Comparison of ENCODE assay signal across 8 cellular contexts in the genomic region with DNA sequence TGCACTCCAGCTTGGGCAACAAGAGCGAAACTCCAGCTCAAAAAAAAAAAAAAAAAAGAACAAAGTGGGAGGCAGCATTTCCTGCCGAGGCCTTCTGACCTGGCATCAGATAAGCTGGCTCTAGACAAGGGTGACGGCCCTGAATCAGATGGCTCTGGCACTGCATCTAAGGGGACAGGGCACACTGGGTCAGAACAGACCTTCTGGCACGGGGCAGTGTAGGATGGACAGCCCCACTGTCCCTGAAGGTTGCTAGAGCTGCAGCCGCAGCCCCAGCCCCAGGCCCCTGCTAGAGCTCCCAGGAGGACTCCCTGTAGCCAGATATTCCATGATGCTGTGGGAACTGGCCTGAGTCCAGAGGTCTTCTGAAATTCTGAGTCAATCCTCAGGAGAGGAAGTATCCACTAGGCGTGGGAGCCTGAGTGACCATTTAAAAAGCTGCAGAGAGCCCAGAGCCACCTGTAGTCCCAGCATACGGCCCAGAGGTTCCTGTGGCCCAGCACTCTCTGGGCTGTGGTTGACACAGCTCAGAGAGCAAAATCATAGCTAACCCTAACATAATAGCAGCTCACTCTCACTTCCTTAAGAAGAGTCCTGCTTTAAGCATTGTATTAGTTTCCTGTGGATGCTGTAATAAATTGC.
A peak's percentile ranks its signal among the peaks of the same experiment; 100 is the strongest.
DNase-seq lines count a peak whose midpoint lies in the region; ATAC-seq, FAIRE-seq and TF ChIP-seq lines count a peak whose summit lies in the region.

No MANE protein-coding gene starts in this region.

- peaks cover 9% of the 10 kb centered on the region for H3K4me1 Mint-ChIP-seq in mesothelial cell of epicardium

- ATAC-seq in left cardiac atrium: peak; percentile 94 to 95

- in situ Hi-C loops in GM13977 (cut with MboI; ENCODE audit: low pct_unique_long_range_greater_than_20kb, low sequenced_read_pairs, unreplicated experiment): no loop called here

- FAIRE-seq in HTR-8/SVneo (lab: Jason Lieb, UNC): no peak

- intact Hi-C loops in left cardiac atrium (cut with DNase I): no loop called here

- H3K36me3 Mint-ChIP-seq in mesothelial cell of epicardium: no peaks in the 10 kb centered on the region

- H3K27me3 Mint-ChIP-seq in mesothelial cell of epicardium (ENCODE audit: low read depth): no peaks in the 10 kb centered on the region

- H3K27ac Mint-ChIP-seq in mesothelial cell of epicardium: no peak overlapping the region

- H3K9me3 Mint-ChIP-seq in mesothelial cell of epicardium: no peaks in the 10 kb centered on the region

- peak; percentile 74 for DNase-seq in GM13977 (ENCODE audit: low spot score)
- DNase-seq in HCEC 1CT: peak; percentile 22
- peak; percentile 78 for DNase-seq in NCI-H226
- peak; percentile 87 for DNase-seq in left cardiac atrium
- DNase-seq in HTR-8/SVneo (ENCODE audit: insufficient read length, low spot score): no peak
- no peak for DNase-seq in LoVo (ENCODE audit: low spot score)
- no peak for DNase-seq in D341Med (ENCODE audit: low spot score)
- no peak for DNase-seq in mesothelial cell of epicardium (ENCODE audit: low spot score in 2 of 2, unreplicated experiment in 2 of 2)

- TF ChIP-seq CTCF in GM13977 (IDR thresholded peaks at IDR 0.05; ENCODE audit: extremely low read depth, insufficient read depth, missing control alignments) (no peak), mesothelial cell of epicardium (IDR thresholded peaks at IDR 0.05; ENCODE audit: unreplicated experiment) (no peak)

- no peak overlapping the region for H3K4me3 Mint-ChIP-seq in mesothelial cell of epicardium

Comparison
In these comparisons a context has a peak if more than half of its experiments do, and no peak if none do; other contexts are left out.
1. DNase-seq: peak in GM13977 (single experiment), HCEC 1CT (single experiment), NCI-H226 (single experiment) and left cardiac atrium (single experiment); none in HTR-8/SVneo (single experiment), LoVo (single experiment), D341Med (single experiment) and mesothelial cell of epicardium (0 of 2).